Comparison of ENCODE assay signal across 9 cellular contexts in genomic region chr2:233385489-233386044, GRCh38. TPM values are rescaled to one million over a fixed set of nuclear protein-coding genes. Genes with fewer than 3 reads are reported as not detected.
DNase-seq lines count a peak whose midpoint lies in the region; ATAC-seq, FAIRE-seq and TF ChIP-seq lines count a peak whose summit lies in the region.
"Had no signal": no experiment of that assay in that cellular context is flagged by ENCODE, and none has a peak within 500 bp of the region (broad histone marks: within the 10 kb centered on the region; RNA-seq: fewer than 3 reads in every experiment).

No MANE protein-coding gene starts in this region.

- H3K36me3 ChIP-seq in K562 (ENCODE audit: control insufficient read depth, insufficient read depth, low read length) = peaks cover 6% of the 10 kb centered on the region; the same call in 1 of the 3 replicates
- H3K36me3 ChIP-seq in stomach smooth muscle (ENCODE audit: control insufficient read depth in 2 of 2, insufficient read depth in 2 of 2, low read length in 2 of 2) = no peaks in the 10 kb centered on the region
- no peaks in the 10 kb centered on the region for H3K36me3 ChIP-seq in testis (ENCODE audit: low read depth, missing control alignments)

- no peaks in the 10 kb centered on the region for H3K27me3 Mint-ChIP-seq in IgD-negative memory B cell

- TF ChIP-seq EP300 in K562 (IDR thresholded peaks at IDR 0.05; ENCODE audit: low read length) = no peak

- intact Hi-C loops in K562 (cut with micrococcal nuclease) (loop anchor here (2.0 kb wide), 1 partner anchor 61 kb away; no protein-coding TSS in a partner anchor), testis (cut with DNase I; ENCODE audit: low total_unique reads) (no loop called here)

- no peaks in the 10 kb centered on the region for H3K9me3 Mint-ChIP-seq in IgD-negative memory B cell

- H3K27ac Mint-ChIP-seq in IgD-negative memory B cell = peak overlapping the region; percentile 71 to 94 (median 81)

- peaks cover 52 to 64% (median 61%) of the 10 kb centered on the region in 3 donors for H3K4me1 Mint-ChIP-seq in IgD-negative memory B cell

- H3K4me2 ChIP-seq in K562 (ENCODE audit: insufficient read depth, low read length) = no peak overlapping the region

- 0 out of 2 replicates have a peak, but pooled peaks cover 5% of the 10 kb centered on the region for H4K20me1 ChIP-seq in K562 (replicated peaks; ENCODE audit: control insufficient read depth, insufficient read depth, low read length)

- 62% methylated on average over 13 of the region's 14 CpGs for WGBS in K562 (ENCODE audit: insufficient coverage, low coverage, missing lambda C conversion rate)
- WGBS in testis, 2 donors = 86 to 88% methylated on average over 14 of the region's 14 CpGs

- FAIRE-seq in K562 (lab: Jason Lieb, UNC) = peak; percentile 40
- FAIRE-seq: bronchial epithelial cell had no signal

- in situ Hi-C loops in K562 (cut with MboI) = no loop called here

- no peak overlapping the region for H2AFZ ChIP-seq in K562 (ENCODE audit: low read depth, low read length)

- POLR2A ChIA-PET in GM10248 (lab: Yijun Ruan, JAX) (interaction anchor here (0.6 kb wide), 1 partner anchor 134 kb away, joined by 3 read pairs; the partner anchor contains the start of gene ATG16L1), K562 (lab: Yijun Ruan, JAX) (no interaction called here)

- no peak for TF ChIP-seq POLR2A in K562 (conservative IDR thresholded peaks at IDR 0.05)
- no peak for TF ChIP-seq POLR2A in testis (IDR thresholded peaks at IDR 0.05)

- H3K4me1 ChIP-seq in K562 (replicated peaks in 1 of 2; ENCODE audit: control insufficient read depth in 2 of 2, insufficient read depth in 2 of 2, low read length in 2 of 2) (peaks cover 0 to 10% of the 10 kb centered on the region in 2 experiments; a peak in 4 of 5 replicates), stomach smooth muscle (ENCODE audit: control insufficient read depth, insufficient read depth, low read length) (peaks cover 44% of the 10 kb centered on the region), testis (peaks cover 21% of the 10 kb centered on the region)

- CTCF ChIA-PET in GM10248 (lab: Yijun Ruan, JAX) (interaction anchor here (0.8 to 2.7 kb wide), 9 partner anchors 11 to 472 kb away, joined by 3 to 13 read pairs (median 6); partner anchors contain the start of gene DGKD), K562 (lab: Yijun Ruan, JAX; ENCODE audit: low intra/inter-chr PET ratio) (no interaction called here)

- H3K4me3 ChIP-seq in K562 (no peak overlapping the region), stomach smooth muscle (ENCODE audit: low read length in 2 of 2) (no peak overlapping the region), testis (no peak overlapping the region)

- H3K79me2 ChIP-seq in K562 (ENCODE audit: control insufficient read depth, insufficient read depth, low read length) = peaks cover 28% of the 10 kb centered on the region

- BruUV-seq in K562 (replicated peaks; lab: Mats Ljungman, UMichigan) = no TSS peak

- DNase-seq in GM10248 (ENCODE audit: extremely low spot score) (peak; percentile 69), K562 (ENCODE audit: extremely low read depth in 1 of 4, low spot score in 3 of 4) (peak in 1 of 4 experiments; percentile 33), NCI-H2029 treated with DMSO at 0.1 percent for 48 hours (lab: John Stamatoyannopoulos, UW) (no peak), testis (no peak), DMS53 treated with DMSO at 0.1 percent for 48 hours (lab: John Stamatoyannopoulos, UW; ENCODE audit: unreplicated experiment) (no peak)

- no peak for TF ChIP-seq CTCF in GM10248 (IDR thresholded peaks at IDR 0.05; ENCODE audit: control extremely low read depth, extremely low read depth, low read depth, missing control alignments)
- TF ChIP-seq CTCF in K562 (IDR thresholded peaks at IDR 0.05 in 2 of 3, conservative IDR thresholded peaks at IDR 0.05 in 1 of 3; ENCODE audit: insufficient read depth in 2 of 3, low read depth in 1 of 3, low read length in 3 of 3) = no peak
- TF ChIP-seq CTCF in testis (IDR thresholded peaks at IDR 0.05) = no peak

- peak overlapping the region; percentile 50 to 90 (median 78) for H3K4me3 Mint-ChIP-seq in IgD-negative memory B cell

- no peak for TF ChIP-seq RAD21 in K562 (CRISPR knock-in tag; conservative IDR thresholded peaks at IDR 0.05 in 1 of 2, IDR thresholded peaks at IDR 0.05 in 1 of 2)

- peaks cover 7% of the 10 kb centered on the region for H3K36me3 Mint-ChIP-seq in IgD-negative memory B cell

- peak; percentile 50 for ATAC-seq in GM21360 (IDR thresholded peaks at IDR 0.05; ENCODE audit: unreplicated experiment)
- ATAC-seq in K562 = no peak; the same call in 2 of the 3 replicates

- peak overlapping the region in 1 of 2 experiments; percentile 40; a peak in 1 of 4 replicates for H3K9ac ChIP-seq in K562 (ENCODE audit: insufficient read depth in 1 of 2, low read depth in 2 of 2, low read length in 2 of 2)
- peak overlapping the region; percentile 21 to 65 for H3K9ac ChIP-seq in stomach smooth muscle (ENCODE audit: low read length in 2 of 2)

- H3K27me3 ChIP-seq in K562 (ENCODE audit: control insufficient read depth in 2 of 2, insufficient read depth in 2 of 2, low read length in 2 of 2) = no peaks in the 10 kb centered on the region
- no peaks in the 10 kb centered on the region for H3K27me3 ChIP-seq in stomach smooth muscle (ENCODE audit: control insufficient read depth in 1 of 2, insufficient read depth in 2 of 2, low read length in 2 of 2)
- H3K27me3 ChIP-seq in testis = no peaks in the 10 kb centered on the region

- peaks cover 3% of the 10 kb centered on the region for H3K9me1 ChIP-seq in K562 (ENCODE audit: control insufficient read depth, insufficient read depth, low read length)

- no peak overlapping the region for H3K27ac ChIP-seq in K562 (ENCODE audit: extremely low read depth, low read depth, low read length)
- peak overlapping the region; percentile 99 for H3K27ac ChIP-seq in stomach smooth muscle (ENCODE audit: low read length)
- no peak overlapping the region for H3K27ac ChIP-seq in testis

- H3K9me3 ChIP-seq in K562 (replicated peaks; ENCODE audit: control insufficient read depth, insufficient read depth, low read depth, low read length) = no peaks in the 10 kb centered on the region
- H3K9me3 ChIP-seq in stomach smooth muscle (ENCODE audit: control insufficient read depth in 2 of 2, low read length in 2 of 2) = no peaks in the 10 kb centered on the region
- no peaks in the 10 kb centered on the region for H3K9me3 ChIP-seq in testis

TF ChIP-seq in K562, 482 proteins besides CTCF, POLR2A, EP300 and RAD21 (continues in another document):
- TF ChIP-seq RBM34 (IDR thresholded peaks at IDR 0.05; ENCODE audit: borderline replicate concordance, insufficient read depth, low read length) = no peak
- TF ChIP-seq ZNF274 (IDR thresholded peaks at IDR 0.05; ENCODE audit: borderline replicate concordance, low read depth, low read length) = no peak
- no peak for TF ChIP-seq ZNF174 (CRISPR knock-in tag; IDR thresholded peaks at IDR 0.05)
- TF ChIP-seq ZNF354B (CRISPR knock-in tag; IDR thresholded peaks at IDR 0.05) = no peak
- no peak for TF ChIP-seq ZNF431 (CRISPR knock-in tag; IDR thresholded peaks at IDR 0.05)
- no peak for TF ChIP-seq THRA (IDR thresholded peaks at IDR 0.05)
- no peak for TF ChIP-seq KDM5B (IDR thresholded peaks at IDR 0.05; ENCODE audit: insufficient replicate concordance, low read depth, low read length)
- no peak for TF ChIP-seq ZNF507 (tag; conservative IDR thresholded peaks at IDR 0.05)
- no peak for TF ChIP-seq NCOA2 (IDR thresholded peaks at IDR 0.05; ENCODE audit: partially characterized antibody in 2 of 2)
- no peak for TF ChIP-seq NCOA1 (IDR thresholded peaks at IDR 0.05; ENCODE audit: low read depth)
- no peak for TF ChIP-seq TCFL5 (CRISPR knock-in tag; conservative IDR thresholded peaks at IDR 0.05)
- TF ChIP-seq POLR2AphosphoS5 (IDR thresholded peaks at IDR 0.05; ENCODE audit: control insufficient read depth, insufficient read depth, low read depth, low read length) = no peak
- no peak for TF ChIP-seq ILK (tag; IDR thresholded peaks at IDR 0.05; ENCODE audit: borderline replicate concordance, low read depth)
- TF ChIP-seq IFI16 (CRISPR knock-in tag; IDR thresholded peaks at IDR 0.05) = no peak

RNA-seq across cellular contexts. Expression of gene DGKD, which starts 31.3 kb away (rescaled TPM):
- polyA plus RNA-seq in IgD-negative memory B cell = 44.9 TPM
- 163 and 241 TPM in 2 replicates for total RNA-seq in K562 (2011; cell fraction: chromatin; rRNA removed; ENCODE audit: low replicate concordance)
- 70.9 and 79.1 TPM in 2 replicates for total RNA-seq in K562 (2011; cell fraction: nucleolus; rRNA removed)
- total RNA-seq in K562 (2011; cell fraction: nucleoplasm; rRNA removed) = 80.4 and 94.8 TPM in 2 replicates
- total RNA-seq in K562 (2014; rRNA removed) = 7.9 and 11.1 TPM in 2 replicates
- total RNA-seq in K562 (2014; rRNA removed; fragmentation: Illumina TruSeq; extraction: Trizol) = 10.6 and 13.4 TPM in 2 replicates
- 9.4 and 9.5 TPM in 2 replicates for total RNA-seq in K562 (2015; rRNA removed; fragmentation: Illumina TruSeq; extraction: Trizol)
- total RNA-seq in K562 (2021) = 22.8 and 29.5 TPM in 2 replicates
- 18.5 and 21.9 TPM in 2 replicates for polyA plus RNA-seq in K562 (2011; rRNA removed)
- 8.9 and 9.0 TPM in 2 replicates for polyA plus RNA-seq in K562 (2011; cell fraction: cytosol; rRNA removed)
- polyA plus RNA-seq in K562 (2011; cell fraction: nucleus; rRNA removed) = 107 and 120 TPM in 2 replicates
- 16.7 and 18.9 TPM in 2 replicates for polyA plus RNA-seq in K562 (2012)
- 13.8 and 15.4 TPM in 2 replicates for polyA plus RNA-seq in K562 (2014; fragmentation: Illumina TruSeq; extraction: Trizol)
- under 1 TPM; 0.52 to 0.66 TPM for polyA plus RNA-seq in K562 (2014; fragmentation: Nextera tagmentation; extraction: Ambion mirVana)
- 18.2 and 18.6 TPM in 2 replicates for polyA plus RNA-seq in K562 (2014; rRNA removed)
- 26.1 and 43.5 TPM in 2 replicates for polyA minus RNA-seq in K562 (2011; rRNA and poly(A)+ RNA removed)
- polyA minus RNA-seq in K562 (2011; cell fraction: cytosol; rRNA and poly(A)+ RNA removed) = 10.3 and 13.8 TPM in 2 replicates
- polyA minus RNA-seq in K562 (2011; cell fraction: nucleus; rRNA and poly(A)+ RNA removed) = 19.5 and 27.5 TPM in 2 replicates
- 10 to 100 TPM; 65.1 to 80.1 TPM for total RNA-seq in testis
- 66.7 TPM for polyA plus RNA-seq in testis (ENCODE audit: insufficient read depth, low read depth, low replicate concordance)
